27 cellular contexts compared by ENCODE assay signal in the genomic region with DNA sequence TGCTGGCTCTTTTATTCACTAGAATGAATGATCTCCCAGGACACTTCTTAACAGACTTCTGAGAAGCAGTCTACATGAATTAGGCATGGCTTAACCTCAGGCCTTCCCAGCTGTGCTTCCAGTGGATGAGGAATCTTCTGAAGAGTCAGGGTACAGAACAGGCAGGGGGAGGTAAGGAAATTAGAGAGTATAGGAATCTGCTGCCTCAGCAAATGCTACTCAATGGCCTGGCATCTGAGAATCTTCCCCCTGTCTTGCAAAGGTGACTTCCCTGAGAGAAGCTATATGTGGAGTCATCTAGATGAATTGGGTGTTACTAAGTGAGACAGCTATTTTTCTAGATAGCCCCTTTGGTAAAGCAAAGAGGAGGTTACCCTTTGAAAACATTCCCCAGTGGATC.
DNase-seq lines count a peak whose midpoint lies in the region; ATAC-seq, FAIRE-seq and TF ChIP-seq lines count a peak whose summit lies in the region.
"Had no signal": no experiment of that assay in that cellular context is flagged by ENCODE, and none has a peak within 500 bp of the region (broad histone marks: within the 10 kb centered on the region; RNA-seq: fewer than 3 reads in every experiment).

No MANE protein-coding gene starts in this region.

- H3K4me3 Mint-ChIP-seq in MCF 10A (ENCODE audit: unreplicated experiment) = no peak overlapping the region
- H3K4me3 Mint-ChIP-seq: CD14-positive monocyte; CD4-positive, alpha-beta memory T cell; CD4-positive, CD25-positive, alpha-beta regulatory T cell; CD8-positive, alpha-beta memory T cell had no signal

- no peak overlapping the region for H4K91ac ChIP-seq in IMR-90 (ENCODE audit: insufficient read depth, low read depth, low read length)
- no peak overlapping the region for H4K91ac ChIP-seq in H1 (replicated peaks; ENCODE audit: insufficient read length, low read length)

- H4K5ac ChIP-seq in IMR-90 (ENCODE audit: low read depth, low read length) (no peak overlapping the region), H1 (ENCODE audit: insufficient read length, low read depth, low read length) (no peak overlapping the region)

- H2BK120ac ChIP-seq in IMR-90 (ENCODE audit: low read depth, low read length) (no peak overlapping the region), H1 (replicated peaks; ENCODE audit: low read depth, low read length) (no peak overlapping the region)

- intact Hi-C loops in HepG2 (cut with micrococcal nuclease; ENCODE audit: unreplicated experiment) (no loop called here), right lobe of liver (cut with DNase I) (no loop called here), IMR-90 (cut with micrococcal nuclease) (no loop called here), MCF 10A (cut with micrococcal nuclease) (no loop called here)

- H3K9me3 Mint-ChIP-seq in MCF 10A (ENCODE audit: unreplicated experiment) = no peaks in the 10 kb centered on the region
- H3K9me3 Mint-ChIP-seq: CD8-positive, alpha-beta memory T cell had no signal

- H3K27ac ChIP-seq in HepG2 (ENCODE audit: extremely low read length, insufficient read depth, low read length) = no peak overlapping the region
- no peak overlapping the region for H3K27ac ChIP-seq in right lobe of liver
- no peak overlapping the region for H3K27ac ChIP-seq in IMR-90 (ENCODE audit: insufficient read depth, low read length)
- no peak overlapping the region for H3K27ac ChIP-seq in H1 (ENCODE audit: low read depth, low read length)
- H3K27ac ChIP-seq: 22Rv1, BLaER1 had no signal

- in situ Hi-C loops in HepG2 (cut with HindIII; ENCODE audit: extremely low pct_ligation_motif_present, low pct_unique_long_range_greater_than_20kb) = no loop called here
- in situ Hi-C loops in IMR-90 (cut with MboI; ENCODE audit: low sequenced_read_pairs) = no loop called here

- no peak for FAIRE-seq in HepG2 (lab: Jason Lieb, UNC)
- FAIRE-seq in H1 (lab: Jason Lieb, UNC) = no peak
- FAIRE-seq: GM12878, GM12892, GM18507, GM19239 had no signal

- H3K79me1 ChIP-seq in IMR-90 (ENCODE audit: low read depth in 1 of 2, low read length in 2 of 2) = no peaks in the 10 kb centered on the region
- no peaks in the 10 kb centered on the region for H3K79me1 ChIP-seq in H1 (ENCODE audit: low read depth, low read length)

- ATAC-seq in HepG2 = no peak
- ATAC-seq in right lobe of liver = no peak
- no peak for ATAC-seq in IMR-90 (ENCODE audit: low read depth)
- ATAC-seq in GM18519 (IDR thresholded peaks at IDR 0.05; ENCODE audit: low FRiP score, unreplicated experiment) = no peak
- ATAC-seq: GM12878 had no signal

- H3K4me1 Mint-ChIP-seq in MCF 10A (ENCODE audit: insufficient read depth, unreplicated experiment) = peaks cover 16% of the 10 kb centered on the region

- H2AK5ac ChIP-seq in IMR-90 (ENCODE audit: low read depth, low read length) (no peak overlapping the region), H1 (ENCODE audit: low read depth, low read length) (no peak overlapping the region)

- H3K27me3 Mint-ChIP-seq in MCF 10A (ENCODE audit: insufficient read depth, unreplicated experiment) = peaks cover 11% of the 10 kb centered on the region
- H3K27me3 Mint-ChIP-seq: CD4-positive, alpha-beta memory T cell had no signal

- H3K4me1 ChIP-seq in HepG2 (ENCODE audit: insufficient read depth, low read length) (no peaks in the 10 kb centered on the region), right lobe of liver (no peaks in the 10 kb centered on the region), IMR-90 (ENCODE audit: control insufficient read depth, insufficient read depth, low read length) (no peaks in the 10 kb centered on the region), H1 (replicated peaks in 1 of 4; ENCODE audit: control insufficient read depth in 3 of 4, insufficient read depth in 4 of 4, low read length in 3 of 4) (peaks cover 0 to 11% (median 5%) of the 10 kb centered on the region in 4 experiments; a peak in 3 of 7 replicates)
- H3K4me1 ChIP-seq: BE2C had no signal

- H4K8ac ChIP-seq in IMR-90 (ENCODE audit: low read depth in 2 of 2, low read length in 2 of 2) (no peak overlapping the region), H1 (ENCODE audit: extremely low read depth, insufficient read depth, low read length) (no peak overlapping the region)

- no peaks in the 10 kb centered on the region for H3K9me3 ChIP-seq in HepG2 (ENCODE audit: low read length)
- no peaks in the 10 kb centered on the region for H3K9me3 ChIP-seq in right lobe of liver
- peaks cover 8% of the 10 kb centered on the region for H3K9me3 ChIP-seq in IMR-90 (ENCODE audit: control insufficient read depth, insufficient read depth, low read length)
- no peaks in the 10 kb centered on the region for H3K9me3 ChIP-seq in H1 (ENCODE audit: insufficient read depth in 2 of 2, low read depth in 1 of 2, low read length in 1 of 2)
- H3K9me3 ChIP-seq: BE2C, BLaER1 had no signal

- H3K18ac ChIP-seq in IMR-90 (ENCODE audit: low read depth, low read length) = no peak overlapping the region
- H3K18ac ChIP-seq in H1 (ENCODE audit: extremely low read depth, low read length) = no peak overlapping the region

- no peak overlapping the region for H3K4ac ChIP-seq in IMR-90 (ENCODE audit: low read depth, low read length)
- H3K4ac ChIP-seq in H1 (replicated peaks; ENCODE audit: insufficient read length, low read depth, low read length) = no peak overlapping the region

- TF ChIP-seq CTCF in HepG2 (CRISPR knock-in tag; IDR thresholded peaks at IDR 0.05) (no peak), right lobe of liver (IDR thresholded peaks at IDR 0.05) (no peak), IMR-90 (conservative IDR thresholded peaks at IDR 0.05; ENCODE audit: low read depth, low read length) (no peak), H1 (IDR thresholded peaks at IDR 0.05; ENCODE audit: control extremely low read depth in 1 of 3, insufficient read depth in 1 of 3, low read depth in 1 of 3, low read length in 3 of 3) (no peak), MCF 10A (IDR thresholded peaks at IDR 0.05; ENCODE audit: unreplicated experiment) (no peak)

- no peaks in the 10 kb centered on the region for H3K9me1 ChIP-seq in IMR-90 (ENCODE audit: insufficient read depth, low read length)

- no peak overlapping the region for H2BK12ac ChIP-seq in H1 (ENCODE audit: low read depth, low read length)

- no peak overlapping the region for H2BK15ac ChIP-seq in IMR-90 (ENCODE audit: low read depth, low read length)
- no peak overlapping the region for H2BK15ac ChIP-seq in H1 (ENCODE audit: low read length)

- H3K36me3 ChIP-seq in HepG2 (replicated peaks in 1 of 2; ENCODE audit: control insufficient read depth in 1 of 2, insufficient read depth in 2 of 2, low read length in 2 of 2) (no peaks in the 10 kb centered on the region), right lobe of liver (no peaks in the 10 kb centered on the region), IMR-90 (ENCODE audit: control insufficient read depth, insufficient read depth, low read length) (no peaks in the 10 kb centered on the region), H1 (ENCODE audit: control insufficient read depth in 2 of 4, insufficient read depth in 4 of 4, low read length in 3 of 4) (no peaks in the 10 kb centered on the region)
- H3K36me3 ChIP-seq: BE2C, BLaER1 had no signal

- H3K4me3 ChIP-seq in HepG2 (replicated peaks in 1 of 3; ENCODE audit: insufficient read depth in 1 of 3, low read depth in 2 of 3, low read length in 3 of 3) (no peak overlapping the region), right lobe of liver (no peak overlapping the region), IMR-90 (ENCODE audit: insufficient read depth, low read depth, low read length) (no peak overlapping the region), H1 (ENCODE audit: extremely low read depth in 1 of 4, insufficient read depth in 2 of 4, low read depth in 3 of 4, low read length in 4 of 4) (no peak overlapping the region)
- H3K4me3 ChIP-seq: BLaER1, GM12878 had no signal

- no peak overlapping the region for H3K23ac ChIP-seq in IMR-90 (ENCODE audit: low read depth, low read length)
- H3K23ac ChIP-seq in H1 (ENCODE audit: insufficient read length) = no peak overlapping the region

- DNase-seq in HepG2 (ENCODE audit: low spot score) (no peak), right lobe of liver (no peak), IMR-90 (no peak), H1 (ENCODE audit: low read depth in 1 of 2, low spot score in 2 of 2) (no peak), MCF 10A (ENCODE audit: unreplicated experiment) (no peak)
- DNase-seq: ACHN; BE2C; C1 segment of cervical spinal cord; CD4-positive, alpha-beta memory T cell; CD4-positive, CD25-positive, alpha-beta regulatory T cell; CD8-positive, alpha-beta memory T cell; COR-L47; DMS 273 treated with DMSO at 0.1 percent for 48 hours; DMS153; DMS53; DMS79; DND-41; EL; GDM1 had no signal

- no peak overlapping the region for H3K9ac ChIP-seq in HepG2 (ENCODE audit: insufficient read depth, low read depth, low read length)
- no peak overlapping the region for H3K9ac ChIP-seq in IMR-90 (ENCODE audit: low read depth, low read length)
- H3K9ac ChIP-seq in H1 (replicated peaks in 1 of 4; ENCODE audit: extremely low read depth in 1 of 4, low read depth in 3 of 4, low read length in 3 of 4) = no peak overlapping the region
- H3K9ac ChIP-seq: BLaER1 had no signal

- H3K79me2 ChIP-seq in HepG2 (ENCODE audit: insufficient read depth, low read length) (no peaks in the 10 kb centered on the region), H1 (ENCODE audit: control insufficient read depth in 1 of 2, insufficient read depth in 2 of 2, low read length in 2 of 2) (no peaks in the 10 kb centered on the region)

- TF ChIP-seq RAD21 in HepG2 (CRISPR knock-in tag; IDR thresholded peaks at IDR 0.05) = no peak
- TF ChIP-seq RAD21 in IMR-90 (IDR thresholded peaks at IDR 0.05; ENCODE audit: low read length) = no peak
- TF ChIP-seq RAD21 in H1 (IDR thresholded peaks at IDR 0.05 in 1 of 2, conservative IDR thresholded peaks at IDR 0.05 in 1 of 2; ENCODE audit: low read depth in 2 of 2, low read length in 2 of 2) = no peak

- dilution Hi-C loops in IMR-90 (cut with HindIII; ENCODE audit: low sequenced_read_pairs, unreplicated experiment) = no loop called here

- TF ChIP-seq POLR2A in HepG2 (IDR thresholded peaks at IDR 0.05; ENCODE audit: insufficient read depth in 1 of 2, low read depth in 2 of 2, low read length in 2 of 2) (no peak), right lobe of liver (IDR thresholded peaks at IDR 0.05) (no peak), IMR-90 (IDR thresholded peaks at IDR 0.05; ENCODE audit: low read depth, low read length) (no peak), H1 (IDR thresholded peaks at IDR 0.05; ENCODE audit: control extremely low read depth in 1 of 2, low read depth in 2 of 2, low read length in 2 of 2) (no peak)

- H2BK20ac ChIP-seq in IMR-90 (ENCODE audit: low read depth, low read length) (no peak overlapping the region), H1 (ENCODE audit: low read length) (no peak overlapping the region)

- BruUV-seq in HepG2 (replicated peaks; lab: Mats Ljungman, UMichigan) (no TSS peak), IMR-90 (replicated peaks; lab: Mats Ljungman, UMichigan) (no TSS peak), MCF 10A (replicated peaks; lab: Mats Ljungman, UMichigan) (no TSS peak)

- H4K20me1 ChIP-seq in HepG2 (ENCODE audit: insufficient read depth, low read length) = no peaks in the 10 kb centered on the region
- no peaks in the 10 kb centered on the region for H4K20me1 ChIP-seq in IMR-90 (ENCODE audit: insufficient read depth, low read length)
- no peaks in the 10 kb centered on the region for H4K20me1 ChIP-seq in H1 (replicated peaks in 1 of 2; ENCODE audit: control insufficient read depth in 1 of 2, insufficient read depth in 2 of 2, low read length in 2 of 2)
- H4K20me1 ChIP-seq: BLaER1 had no signal

- H3K56ac ChIP-seq in IMR-90 (ENCODE audit: extremely low read depth, insufficient read depth, low read length) (no peak overlapping the region), H1 (replicated peaks; ENCODE audit: insufficient read length, low read depth, low read length) (no peak overlapping the region)

- peaks cover 3% of the 10 kb centered on the region; the same call in 1 of the 2 replicates for H3K23me2 ChIP-seq in H1 (ENCODE audit: low read depth, low read length)

- no peak overlapping the region for H2AK9ac ChIP-seq in IMR-90 (replicated peaks; ENCODE audit: low read depth, low read length, poor library complexity)

- no peak overlapping the region for H2AFZ ChIP-seq in HepG2 (ENCODE audit: low read length)
- H2AFZ ChIP-seq in IMR-90 (replicated peaks; ENCODE audit: low read length, poor library complexity) = no peak overlapping the region
- H2AFZ ChIP-seq in H1 (ENCODE audit: low read length) = no peak overlapping the region

- POLR2A ChIA-PET in HepG2 (lab: Yijun Ruan, JAX) (no interaction called here), IMR-90 (lab: Charles Lee; ENCODE audit: unreplicated experiment) (no interaction called here), H1 (lab: Charles Lee; ENCODE audit: partially characterized antibody) (interaction anchor here (0.6 kb wide), 1 partner anchor 776 kb away, joined by 3 read pairs; no protein-coding TSS in a partner anchor), MCF 10A (lab: Yijun Ruan, JAX) (no interaction called here)

- CTCF ChIA-PET in HepG2 (lab: Yijun Ruan, JAX; ENCODE audit: low intra/inter-chr PET ratio, low total read pairs) = no interaction called here
- CTCF ChIA-PET in IMR-90 (lab: Yijun Ruan, JAX) = no interaction called here
- CTCF ChIA-PET in H1 (lab: Charles Lee; ENCODE audit: partially characterized antibody) = interaction anchor here (1.0 to 1.9 kb wide), 3 partner anchors 13 to 81 kb away, joined by 3 to 13 read pairs (median 4); no protein-coding TSS in a partner anchor
- CTCF ChIA-PET in MCF 10A (lab: Yijun Ruan, JAX) = interaction anchor here (0.6 to 1.0 kb wide), 2 partner anchors 57 to 830 kb away, joined by 6 to 7 read pairs; no protein-coding TSS in a partner anchor

- H3K14ac ChIP-seq in IMR-90 (replicated peaks; ENCODE audit: low read depth, low read length) (no peak overlapping the region), H1 (ENCODE audit: insufficient read length) (no peak overlapping the region)

- H2BK5ac ChIP-seq in IMR-90 (ENCODE audit: low read depth, low read length, poor library complexity, severe bottlenecking) (no peak overlapping the region), H1 (ENCODE audit: low read depth, low read length) (no peak overlapping the region)

- H3K36me3 Mint-ChIP-seq in MCF 10A (ENCODE audit: insufficient read depth, unreplicated experiment) = no peaks in the 10 kb centered on the region
- H3K36me3 Mint-ChIP-seq: CD14-positive monocyte; CD4-positive, alpha-beta memory T cell; CD4-positive, CD25-positive, alpha-beta regulatory T cell; CD8-positive, alpha-beta memory T cell had no signal

- no peak overlapping the region for H3K4me2 ChIP-seq in HepG2 (ENCODE audit: low read depth, low read length)
- H3K4me2 ChIP-seq in IMR-90 (ENCODE audit: low read depth, low read length) = no peak overlapping the region
- no peak overlapping the region for H3K4me2 ChIP-seq in H1 (ENCODE audit: insufficient read depth in 1 of 2, low read depth in 2 of 2, low read length in 2 of 2)
- H3K4me2 ChIP-seq: BLaER1 had no signal

- H3K27me3 ChIP-seq in HepG2 (ENCODE audit: control insufficient read depth in 1 of 2, insufficient read depth in 2 of 2, low read length in 2 of 2) (no peaks in the 10 kb centered on the region; a peak in 2 of 5 replicates), right lobe of liver (no peaks in the 10 kb centered on the region), IMR-90 (ENCODE audit: control insufficient read depth, insufficient read depth, low read length) (no peaks in the 10 kb centered on the region), H1 (replicated peaks in 1 of 4; ENCODE audit: control insufficient read depth in 3 of 4, extremely low read depth in 1 of 4, insufficient read depth in 3 of 4, low read length in 3 of 4) (no peaks in the 10 kb centered on the region)
- H3K27me3 ChIP-seq: BLaER1 had no signal

- TF ChIP-seq EP300 in HepG2 (IDR thresholded peaks at IDR 0.05; ENCODE audit: low read depth in 2 of 2, low read length in 2 of 2) (no peak), HepG2 (CRISPR knock-in tag; IDR thresholded peaks at IDR 0.05; ENCODE audit: borderline replicate concordance) (no peak), H1 (IDR thresholded peaks at IDR 0.05; ENCODE audit: borderline replicate concordance in 1 of 2, low read depth in 2 of 2, low read length in 2 of 2) (no peak)

- H3K27ac Mint-ChIP-seq in MCF 10A (ENCODE audit: low read depth, unreplicated experiment) = no peak overlapping the region
- H3K27ac Mint-ChIP-seq: CD14-positive monocyte; CD4-positive, alpha-beta memory T cell; CD4-positive, CD25-positive, alpha-beta regulatory T cell; CD8-positive, alpha-beta memory T cell had no signal

Comparison
In these comparisons a context has a peak if more than half of its experiments do, and no peak if none do; other contexts are left out.
1. CTCF ChIA-PET loops: an anchor here in H1 (1.0 to 1.9 kb wide) and MCF 10A (0.6 to 1.0 kb wide); none called in HepG2 and IMR-90.
2. Of the 41 proteins assayed by ChIP-seq in both HepG2 and H1: peak only in HepG2: none; only in H1: none; in both: MAFK; in neither: 40.